1 cellular context compared by ENCODE assay signal in genomic region chr12:11906284-11906935, GRCh38.
TF ChIP-seq lines count a peak whose summit lies in the region.

No MANE protein-coding gene starts in this region.

TF ChIP-seq in SK-N-SH treated with all-trans-retinoic acid at 6 μM for 48 hours, 23 proteins besides CTCF, POLR2A, EP300 and RAD21 (continued from another document):
- TF ChIP-seq POU6F1 (CRISPR knock-in tag; IDR thresholded peaks at IDR 0.05; ENCODE audit: borderline replicate concordance, low read depth): no peak
